1 cellular context compared by ENCODE assay signal in genomic region chr9:124372038-124372437, GRCh38.
TF ChIP-seq lines count a peak whose summit lies in the region.

No MANE protein-coding gene starts in this region.

TF ChIP-seq in WTC11, 78 proteins besides CTCF, POLR2A, EP300 and RAD21 (continued from another document):
- TF ChIP-seq ZNF425 (CRISPR knock-in tag; conservative IDR thresholded peaks at IDR 0.05) (no peak), RELA (CRISPR knock-in tag; IDR thresholded peaks at IDR 0.05; ENCODE audit: borderline replicate concordance) (no peak), ZBTB43 (CRISPR knock-in tag; IDR thresholded peaks at IDR 0.05) (no peak)
